ENCODE assay signal across 17 cellular contexts in the genomic region with DNA sequence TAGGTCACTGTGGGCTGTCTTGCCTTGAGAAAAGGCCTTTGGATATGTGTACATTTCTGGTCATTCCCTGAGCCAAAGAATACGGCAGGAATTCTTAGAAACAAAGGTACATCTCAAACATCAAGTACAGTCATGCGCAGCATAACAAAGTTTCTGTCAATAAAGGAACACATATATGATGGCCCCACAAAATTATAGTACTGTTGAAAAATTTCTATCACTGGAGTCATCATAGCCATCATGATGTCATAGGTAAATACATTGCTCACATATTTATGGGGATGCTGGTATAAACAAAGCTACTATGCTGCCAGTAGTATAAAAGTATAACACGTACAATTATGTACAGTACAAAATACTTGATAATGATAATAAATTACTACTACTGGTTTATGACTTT. TPM values are rescaled to one million over a fixed set of nuclear protein-coding genes. Genes with fewer than 3 reads are reported as not detected.
DNase-seq lines count a peak whose midpoint lies in the region; ATAC-seq and TF ChIP-seq lines count a peak whose summit lies in the region.
"Had no signal": no experiment of that assay in that cellular context is flagged by ENCODE, and none has a peak within 500 bp of the region (broad histone marks: within the 10 kb centered on the region; RNA-seq: fewer than 3 reads in every experiment).

No MANE protein-coding gene starts in this region.

- peak overlapping the region; percentile 13 for H3K27ac ChIP-seq in PC-3 (ENCODE audit: low read length)

- no peak overlapping the region for H2AFZ ChIP-seq in PC-3 (ENCODE audit: low read length)
- H2AFZ ChIP-seq: GM23338 had no signal

- H3F3A ChIP-seq in PC-3 (ENCODE audit: low read length, unreplicated experiment), result no peaks in the 10 kb centered on the region

- H3K4me3 ChIP-seq in PC-3 (ENCODE audit: low read length), result no peak overlapping the region
- H3K4me3 ChIP-seq: GM12878, GM23338 had no signal

- DNase-seq in EH (ENCODE audit: low read depth) (peak; percentile 5), EL (peak; percentile 9), PC-3 (peak; percentile 62), iris pigment epithelial cell (ENCODE audit: low read depth) (peak; percentile 7), NCI-H2081 (lab: John Stamatoyannopoulos, UW) (no peak)
- DNase-seq: C1 segment of cervical spinal cord; Calu3; CD4-positive, alpha-beta memory T cell; COR-L47; DMS79; GDM1; H9 had no signal

- H3K9me2 ChIP-seq in PC-3 (replicated peaks; ENCODE audit: low read length), result no peaks in the 10 kb centered on the region

- H3K4me2 ChIP-seq in PC-3 (ENCODE audit: low read length), result no peak overlapping the region; the same call in 1 of the 2 replicates
- H3K4me2 ChIP-seq: GM23338 had no signal

- H3K9ac ChIP-seq in PC-3 (ENCODE audit: low read length), result no peak overlapping the region

- intact Hi-C loops in PC-3 (cut with micrococcal nuclease), result no loop called here

- no peaks in the 10 kb centered on the region for H3K27me3 ChIP-seq in PC-3 (ENCODE audit: low read length)

- H3K79me2 ChIP-seq in PC-3 (ENCODE audit: low read length), result no peaks in the 10 kb centered on the region

- H3K9me3 ChIP-seq in PC-3 (ENCODE audit: low read length), result 0 out of 2 replicates have a peak, but pooled peaks cover 5% of the 10 kb centered on the region

- BruUV-seq in PC-3 (replicated peaks; lab: Mats Ljungman, UMichigan), result no TSS peak

- CTCF ChIA-PET in PC-3 (lab: Charles Lee), result no interaction called here

- peaks cover 27% of the 10 kb centered on the region for H3K4me1 ChIP-seq in PC-3 (ENCODE audit: insufficient read depth, low read length)

- ATAC-seq in PC-3 (peak; percentile 49), HG03439 (IDR thresholded peaks at IDR 0.05; ENCODE audit: unreplicated experiment) (no peak), GM21619 (IDR thresholded peaks at IDR 0.05; ENCODE audit: unreplicated experiment) (no peak)
- ATAC-seq: GM12878, GM23338, HCT116 had no signal

- H3K36me3 ChIP-seq in PC-3 (ENCODE audit: low read depth, low read length), result no peaks in the 10 kb centered on the region

- H4K20me1 ChIP-seq in PC-3 (ENCODE audit: low read length), result no peaks in the 10 kb centered on the region

- TF ChIP-seq CTCF in PC-3 (conservative IDR thresholded peaks at IDR 0.05; ENCODE audit: low read depth, low read length), result no peak

- POLR2A ChIA-PET in PC-3 (lab: Charles Lee; ENCODE audit: unreplicated experiment), result no interaction called here

RNA-seq across cellular contexts. Expression of a gene that starts 38.9 kb away (rescaled TPM):
- total RNA-seq in PC-3 (2014; rRNA removed), result 12.8 and 15.8 TPM in 2 replicates

Comparison
In these comparisons a context has a peak if more than half of its experiments do, and no peak if none do; other contexts are left out.
1. DNase-seq: peak in EH (single experiment), EL (single experiment), PC-3 (single experiment) and iris pigment epithelial cell (single experiment); none in NCI-H2081 (0 of 2).